ENCODE assay signal across 7 cellular contexts in the genomic region with DNA sequence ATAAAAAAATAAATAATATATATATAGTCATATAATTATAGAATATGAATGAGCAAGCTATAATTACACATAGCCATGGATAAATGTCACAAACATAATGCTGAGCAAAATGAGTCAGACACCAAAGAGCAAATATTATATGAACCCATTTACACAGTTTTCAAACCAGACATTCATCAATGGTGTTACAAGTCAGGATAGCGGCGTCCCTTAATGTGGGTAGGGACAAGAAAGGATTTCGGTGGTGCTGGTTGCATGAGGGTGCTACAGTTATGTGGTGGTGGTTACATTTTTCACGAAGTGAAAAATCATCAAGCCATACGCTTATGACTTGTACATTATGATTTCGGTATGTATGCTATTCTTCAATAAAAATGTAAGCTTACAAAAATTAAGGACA.
"Had no signal": no experiment of that assay in that cellular context is flagged by ENCODE, and none has a peak within 500 bp of the region (broad histone marks: within the 10 kb centered on the region; RNA-seq: fewer than 3 reads in every experiment).

No MANE protein-coding gene starts in this region.

- H3K27ac ChIP-seq: HL-60 had no signal

- ATAC-seq: HepG2, K562 had no signal

- H3K4me3 ChIP-seq: K562 had no signal

- DNase-seq: IMR-90, KBM-7, KG1 had no signal

- FAIRE-seq: HepG2, HTR-8/SVneo had no signal
